14 cellular contexts compared by ENCODE assay signal in the genomic region with DNA sequence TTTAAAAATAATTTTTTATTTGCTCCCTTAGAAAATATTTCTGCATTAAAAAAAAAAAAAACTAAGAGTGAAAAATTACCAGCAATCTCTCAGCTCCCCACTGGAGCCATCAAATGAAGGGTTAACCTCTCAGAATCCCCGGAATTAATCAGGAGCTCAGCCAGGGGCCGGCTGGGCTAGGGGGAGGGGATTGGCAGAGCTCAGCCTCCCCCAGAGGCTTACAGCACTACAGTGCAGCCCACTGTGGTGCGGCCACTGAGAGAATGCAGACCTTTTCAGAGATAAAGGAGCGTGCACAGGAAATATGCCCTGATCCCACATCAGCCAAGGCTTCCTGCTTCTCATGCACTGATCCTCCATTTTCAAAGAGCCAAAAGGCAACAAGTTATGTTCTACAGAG.
DNase-seq lines count a peak whose midpoint lies in the region; ATAC-seq and TF ChIP-seq lines count a peak whose summit lies in the region.
"Had no signal": no experiment of that assay in that cellular context is flagged by ENCODE, and none has a peak within 500 bp of the region (broad histone marks: within the 10 kb centered on the region; RNA-seq: fewer than 3 reads in every experiment).

No MANE protein-coding gene starts in this region.

- no peaks in the 10 kb centered on the region for H3K36me3 Mint-ChIP-seq in stimulated activated memory B cell treated with anti-CD40 and anti-IgM and Interleukin-4, amounts not matched to agents 10 μg/mL and 1 μg/mL and 100 μg/mL, for 72 hours
- H3K36me3 Mint-ChIP-seq in activated CD8-positive, alpha-beta T cell treated with anti-CD3 and anti-CD28 coated beads, Interleukin-2, amount 10 ng/mL, durations not matched to agents 7 days and 5 days (ENCODE audit: low read depth): no peaks in the 10 kb centered on the region
- H3K36me3 Mint-ChIP-seq: naive B cell had no signal

- H3K36me3 ChIP-seq in BE2C: no peaks in the 10 kb centered on the region

- in situ Hi-C loops in G401 (cut with HindIII; ENCODE audit: low sequenced_read_pairs): no loop called here

- no peaks in the 10 kb centered on the region for H3K4me1 Mint-ChIP-seq in stimulated activated memory B cell treated with anti-CD40 and anti-IgM and Interleukin-4, amounts not matched to agents 10 μg/mL and 1 μg/mL and 100 μg/mL, for 72 hours
- no peaks in the 10 kb centered on the region for H3K4me1 Mint-ChIP-seq in activated CD8-positive, alpha-beta T cell treated with anti-CD3 and anti-CD28 coated beads, Interleukin-2, amount 10 ng/mL, durations not matched to agents 7 days and 5 days (ENCODE audit: low read depth)
- H3K4me1 Mint-ChIP-seq: activated CD4-positive, alpha-beta T cell treated with anti-CD3 and anti-CD28 coated beads for 36 hours; naive B cell had no signal

- DNase-seq in BE2C: peak; percentile 82
- DNase-seq in NCI-H524 treated with DMSO at 0.1 percent for 48 hours (lab: John Stamatoyannopoulos, UW): peak; percentile 68
- peak; percentile 40 for DNase-seq in dermis blood vessel endothelial cell
- DNase-seq in left kidney (ENCODE audit: low read depth, low spot score): peak; percentile 80
- DNase-seq in effector CD8-positive, alpha-beta T cell (lab: John Stamatoyannopoulos, UW): no peak
- DNase-seq in G401 (ENCODE audit: low spot score): no peak
- DNase-seq in activated CD8-positive, alpha-beta T cell treated with anti-CD3 and anti-CD28 coated beads, Interleukin-2, amount 10 ng/mL, durations not matched to agents 7 days and 5 days: no peak
- DNase-seq: activated CD4-positive, alpha-beta T cell treated with anti-CD3 and anti-CD28 coated beads for 36 hours; activated gamma-delta T cell treated with Interleukin-2 at 50 U/mL for 16 hours; naive B cell; NCI-H2107; stimulated activated CD4-positive, alpha-beta T cell treated with anti-CD3 and anti-CD28 coated beads, Interleukin-1b, Interleukin-23, amount 100 ng/mL, for 48 hours had no signal

- CTCF ChIA-PET in activated CD8-positive, alpha-beta T cell treated with anti-CD3 and anti-CD28 coated beads, Interleukin-2, amount 10 ng/mL, durations not matched to agents 7 days and 5 days (lab: Charles Lee): no interaction called here

- POLR2A ChIA-PET in activated CD8-positive, alpha-beta T cell treated with anti-CD3 and anti-CD28 coated beads, Interleukin-2, amount 10 ng/mL, durations not matched to agents 7 days and 5 days (lab: Charles Lee): no interaction called here

- H3K9me3 Mint-ChIP-seq in stimulated activated memory B cell treated with anti-CD40 and anti-IgM and Interleukin-4, amounts not matched to agents 10 μg/mL and 1 μg/mL and 100 μg/mL, for 72 hours: no peaks in the 10 kb centered on the region
- no peaks in the 10 kb centered on the region for H3K9me3 Mint-ChIP-seq in activated CD8-positive, alpha-beta T cell treated with anti-CD3 and anti-CD28 coated beads, Interleukin-2, amount 10 ng/mL, durations not matched to agents 7 days and 5 days (ENCODE audit: insufficient read depth)
- H3K9me3 Mint-ChIP-seq: dendritic cell treated with granulocyte-macrophage colony-stimulating factor and Interleukin-4, amounts not matched to agents 40 ng/mL and 50 ng/mL, for 4 days had no signal

- peaks cover 10% of the 10 kb centered on the region for H3K27me3 Mint-ChIP-seq in stimulated activated memory B cell treated with anti-CD40 and anti-IgM and Interleukin-4, amounts not matched to agents 10 μg/mL and 1 μg/mL and 100 μg/mL, for 72 hours
- H3K27me3 Mint-ChIP-seq in activated CD8-positive, alpha-beta T cell treated with anti-CD3 and anti-CD28 coated beads, Interleukin-2, amount 10 ng/mL, durations not matched to agents 7 days and 5 days (ENCODE audit: low read depth): peaks cover 4% of the 10 kb centered on the region
- H3K27me3 Mint-ChIP-seq: dendritic cell treated with granulocyte-macrophage colony-stimulating factor and Interleukin-4, amounts not matched to agents 40 ng/mL and 50 ng/mL, for 4 days had no signal

- H3K4me1 ChIP-seq in BE2C: peaks cover 15% of the 10 kb centered on the region

- H3K4me3 Mint-ChIP-seq in stimulated activated memory B cell treated with anti-CD40 and anti-IgM and Interleukin-4, amounts not matched to agents 10 μg/mL and 1 μg/mL and 100 μg/mL, for 72 hours: no peak overlapping the region
- no peak overlapping the region for H3K4me3 Mint-ChIP-seq in activated CD8-positive, alpha-beta T cell treated with anti-CD3 and anti-CD28 coated beads, Interleukin-2, amount 10 ng/mL, durations not matched to agents 7 days and 5 days
- H3K4me3 Mint-ChIP-seq: activated CD4-positive, alpha-beta T cell treated with anti-CD3 and anti-CD28 coated beads for 36 hours; dendritic cell treated with granulocyte-macrophage colony-stimulating factor and Interleukin-4, amounts not matched to agents 40 ng/mL and 50 ng/mL, for 4 days; naive B cell had no signal

- no peak overlapping the region for H3K4me3 ChIP-seq in BE2C (ENCODE audit: low read depth, low read length)

- no peak for TF ChIP-seq CTCF in BE2C (IDR thresholded peaks at IDR 0.05; ENCODE audit: low read depth, low read length)

- H3K27ac Mint-ChIP-seq in stimulated activated memory B cell treated with anti-CD40 and anti-IgM and Interleukin-4, amounts not matched to agents 10 μg/mL and 1 μg/mL and 100 μg/mL, for 72 hours: no peak overlapping the region
- no peak overlapping the region for H3K27ac Mint-ChIP-seq in activated CD8-positive, alpha-beta T cell treated with anti-CD3 and anti-CD28 coated beads, Interleukin-2, amount 10 ng/mL, durations not matched to agents 7 days and 5 days
- H3K27ac Mint-ChIP-seq: activated CD4-positive, alpha-beta T cell treated with anti-CD3 and anti-CD28 coated beads for 36 hours; dendritic cell treated with granulocyte-macrophage colony-stimulating factor and Interleukin-4, amounts not matched to agents 40 ng/mL and 50 ng/mL, for 4 days; naive B cell had no signal

- ATAC-seq in stimulated activated memory B cell treated with anti-CD40 and anti-IgM and Interleukin-4, amounts not matched to agents 10 μg/mL and 1 μg/mL and 100 μg/mL, for 72 hours: no peak
- ATAC-seq in activated CD8-positive, alpha-beta T cell treated with anti-CD3 and anti-CD28 coated beads, Interleukin-2, amount 10 ng/mL, durations not matched to agents 7 days and 5 days: no peak
- ATAC-seq: activated CD4-positive, alpha-beta T cell treated with anti-CD3 and anti-CD28 coated beads for 36 hours had no signal

- no peaks in the 10 kb centered on the region for H3K27me3 ChIP-seq in BE2C

- 0 out of 2 replicates have a peak, but pooled peaks cover 3% of the 10 kb centered on the region for H3K9me3 ChIP-seq in BE2C

Comparison
In these comparisons a context has a peak if more than half of its experiments do, and no peak if none do; other contexts are left out.
1. DNase-seq: peak in BE2C (single experiment), NCI-H524 treated with DMSO at 0.1 percent for 48 hours (single experiment), dermis blood vessel endothelial cell (single experiment) and left kidney (single experiment); none in effector CD8-positive, alpha-beta T cell (single experiment), G401 (single experiment) and activated CD8-positive, alpha-beta T cell treated with anti-CD3 and anti-CD28 coated beads, Interleukin-2, amount 10 ng/mL, durations not matched to agents 7 days and 5 days (single experiment).